In genomic region chr1:61290525-61290924, GRCh38 we compare ENCODE assay signal across 28 cellular contexts.
"Had no signal": no experiment of that assay in that cellular context is flagged by ENCODE, and none has a peak within 500 bp of the region (broad histone marks: within the 10 kb centered on the region; RNA-seq: fewer than 3 reads in every experiment).

No MANE protein-coding gene starts in this region.

- H3K4me1 Mint-ChIP-seq: immature natural killer cell; stimulated activated naive B cell treated with anti-CD40 and anti-IgM and Interleukin-4, amounts not matched to agents 10 μg/mL and 1 μg/mL and 100 μg/mL, for 72 hours had no signal

- H3K27me3 ChIP-seq: left lung, neutrophil, ovary, right atrium auricular region, right lobe of liver, stomach, testis, tibial artery, upper lobe of right lung had no signal

- H3K9me3 Mint-ChIP-seq: immature natural killer cell; naive thymus-derived CD8-positive, alpha-beta T cell; nephron; neural crest cell had no signal

- ATAC-seq: left colon; left lung; lower lobe of right lung; naive thymus-derived CD8-positive, alpha-beta T cell; right lobe of liver; stimulated activated naive B cell treated with anti-CD40 and anti-IgM and Interleukin-4, amounts not matched to agents 10 μg/mL and 1 μg/mL and 100 μg/mL, for 72 hours; stimulated activated naive CD8-positive, alpha-beta T cell treated with anti-CD3 and anti-CD28 coated beads, Interleukin-15, Interleukin-2, amounts not matched to agents 100 U/mL and 50 U/mL, for 24 hours; upper lobe of right lung had no signal

- H3K27ac ChIP-seq: left lung, lower lobe of right lung, neutrophil, ovary, right atrium auricular region, right lobe of liver, stomach, testis, tibial artery, upper lobe of right lung had no signal

- H3K4me3 Mint-ChIP-seq: immature natural killer cell; naive thymus-derived CD8-positive, alpha-beta T cell; nephron; neural crest cell; stimulated activated naive B cell treated with anti-CD40 and anti-IgM and Interleukin-4, amounts not matched to agents 10 μg/mL and 1 μg/mL and 100 μg/mL, for 72 hours had no signal

- H3K4me3 ChIP-seq: left lung, lower lobe of right lung, ovary, right atrium auricular region, right lobe of liver, smooth muscle cell, stomach, testis, tibial artery, upper lobe of right lung had no signal

- H3K4me1 ChIP-seq: right lobe of liver had no signal

- H3K36me3 Mint-ChIP-seq: immature natural killer cell; naive thymus-derived CD8-positive, alpha-beta T cell; stimulated activated naive B cell treated with anti-CD40 and anti-IgM and Interleukin-4, amounts not matched to agents 10 μg/mL and 1 μg/mL and 100 μg/mL, for 72 hours had no signal

- H3K9me3 ChIP-seq: left lung, lower lobe of right lung, neutrophil, ovary, right atrium auricular region, right lobe of liver, stomach, testis, tibial artery, upper lobe of right lung had no signal

- DNase-seq: hippocampal formation; immature natural killer cell; kidney; left colon; left lung; lower lobe of right lung; mammary epithelial cell; mesenchymal stem cell; naive thymus-derived CD8-positive, alpha-beta T cell; ovary; right lobe of liver; stimulated activated CD4-positive, alpha-beta T cell treated with anti-CD3 and anti-CD28 coated beads, Interleukin-1b, Interleukin-23, amount 100 ng/mL, for 48 hours; stimulated activated CD4-positive, alpha-beta T cell treated with anti-CD3 and anti-CD28 coated beads, Interleukin-2, amount 100 ng/mL, for 48 hours; stimulated activated naive B cell treated with anti-CD40 and anti-IgM and Interleukin-4, amounts not matched to agents 10 μg/mL and 1 μg/mL and 100 μg/mL, for 72 hours; stimulated activated naive CD8-positive, alpha-beta T cell treated with anti-CD3 and anti-CD28 coated beads, Interleukin-15, Interleukin-2, amounts not matched to agents 100 U/mL and 50 U/mL, for 24 hours; stomach; testis; tibial artery; trophoblast cell; upper lobe of right lung had no signal

- H3K4me2 ChIP-seq: smooth muscle cell had no signal

- FAIRE-seq: islet of Langerhans, kidney, urothelium cell line had no signal

- H3K36me3 ChIP-seq: left lung, lower lobe of right lung, neutrophil, ovary, right atrium auricular region, right lobe of liver, stomach, tibial artery, upper lobe of right lung had no signal

- H3K27ac Mint-ChIP-seq: immature natural killer cell; naive thymus-derived CD8-positive, alpha-beta T cell; nephron; progenitor cell of endocrine pancreas; stimulated activated naive B cell treated with anti-CD40 and anti-IgM and Interleukin-4, amounts not matched to agents 10 μg/mL and 1 μg/mL and 100 μg/mL, for 72 hours had no signal
